ENCODE assay signal across 23 cellular contexts in genomic region chr16:67105881-67106280, GRCh38. TPM values are rescaled to one million over a fixed set of nuclear protein-coding genes. Genes with fewer than 3 reads are reported as not detected.
DNase-seq lines count a peak whose midpoint lies in the region; ATAC-seq, FAIRE-seq and TF ChIP-seq lines count a peak whose summit lies in the region.
"Had no signal": no experiment of that assay in that cellular context is flagged by ENCODE, and none has a peak within 500 bp of the region (broad histone marks: within the 10 kb centered on the region; RNA-seq: fewer than 3 reads in every experiment).

No MANE protein-coding gene starts in this region.

- H2AFZ ChIP-seq in HepG2 (ENCODE audit: low read length), result no peak overlapping the region

- no TSS peak for BruUV-seq in HepG2 (replicated peaks; lab: Mats Ljungman, UMichigan)

- intact Hi-C loops in HepG2 (cut with micrococcal nuclease; ENCODE audit: unreplicated experiment), result no loop called here
- intact Hi-C loops in right lobe of liver (cut with DNase I), result loop anchor here (10.0 kb wide), 2 partner anchors 49 to 81 kb away; partner anchors contain the start of genes B3GNT9 (in 1 of the 2), CBFB (in 1 of the 2), FBXL8 (in 1 of the 2) and TRADD (in 1 of the 2)
- intact Hi-C loops in sciatic nerve (cut with DNase I), result loop anchor here (5.0 kb wide), 1 partner anchor 609 kb away; no protein-coding TSS in a partner anchor
- intact Hi-C loops in heart left ventricle (cut with DNase I), result loop anchor here in 4 of 10 donors (5.0 to 10.0 kb wide), 5 partner anchors 51 to 129 kb away; partner anchors contain the start of genes CBFB (in 1 of the 4), FBXL8 (in 1 of the 4) and TRADD (in 1 of the 4)

- TF ChIP-seq EP300 in HepG2 (IDR thresholded peaks at IDR 0.05; ENCODE audit: low read depth in 2 of 2, low read length in 2 of 2) (no peak), HepG2 (CRISPR knock-in tag; IDR thresholded peaks at IDR 0.05; ENCODE audit: borderline replicate concordance) (no peak)

- POLR2A ChIA-PET in HepG2 (lab: Yijun Ruan, JAX), result interaction anchor here (1.0 to 1.3 kb wide), 2 partner anchors 45 to 49 kb away, joined by 3 read pairs; no protein-coding TSS in a partner anchor

- H3K4me1 ChIP-seq in HepG2 (ENCODE audit: insufficient read depth, low read length), result peaks cover 15% of the 10 kb centered on the region
- peaks cover 0 to 6% (median 3%) of the 10 kb centered on the region in 4 donors for H3K4me1 ChIP-seq in right lobe of liver
- peaks cover 0 to 38% (median 15%) of the 10 kb centered on the region in 12 donors for H3K4me1 ChIP-seq in heart left ventricle

- no peaks in the 10 kb centered on the region; a peak in 1 of 5 replicates for H3K27me3 ChIP-seq in HepG2 (ENCODE audit: control insufficient read depth in 1 of 2, insufficient read depth in 2 of 2, low read length in 2 of 2)
- H3K27me3 ChIP-seq in right lobe of liver, result no peaks in the 10 kb centered on the region
- H3K27me3 ChIP-seq in heart left ventricle, result no peaks in the 10 kb centered on the region
- H3K27me3 ChIP-seq: BLaER1, brain microvascular endothelial cell, right atrium auricular region had no signal

- TF ChIP-seq CTCF in HepG2 (CRISPR knock-in tag; IDR thresholded peaks at IDR 0.05) (no peak), right lobe of liver (IDR thresholded peaks at IDR 0.05) (no peak), heart left ventricle (IDR thresholded peaks at IDR 0.05) (no peak)

- H3K9ac ChIP-seq in HepG2 (ENCODE audit: insufficient read depth, low read depth, low read length), result no peak overlapping the region
- H3K9ac ChIP-seq: BLaER1 had no signal

- CTCF ChIA-PET in HepG2 (lab: Yijun Ruan, JAX; ENCODE audit: low intra/inter-chr PET ratio, low total read pairs), result interaction anchor here (2.4 kb wide), 1 partner anchor 50 kb away, joined by 20 read pairs; no protein-coding TSS in a partner anchor

- FAIRE-seq in HepG2 (lab: Jason Lieb, UNC), result no peak
- FAIRE-seq: colon, GM12891, H54 had no signal

- no peak overlapping the region for H3K4me2 ChIP-seq in HepG2 (ENCODE audit: low read depth, low read length)
- H3K4me2 ChIP-seq: BLaER1 had no signal

- in situ Hi-C loops in HepG2 (cut with HindIII; ENCODE audit: extremely low pct_ligation_motif_present, low pct_unique_long_range_greater_than_20kb), result no loop called here

- no peak for TF ChIP-seq RAD21 in HepG2 (CRISPR knock-in tag; IDR thresholded peaks at IDR 0.05)

- peaks cover 9% of the 10 kb centered on the region for H3K79me2 ChIP-seq in HepG2 (ENCODE audit: insufficient read depth, low read length)

- H3K4me3 ChIP-seq in HepG2 (replicated peaks in 1 of 3; ENCODE audit: insufficient read depth in 1 of 3, low read depth in 2 of 3, low read length in 3 of 3) (no peak overlapping the region), right lobe of liver (no peak overlapping the region), heart left ventricle (no peak overlapping the region)
- H3K4me3 ChIP-seq: BLaER1, right atrium auricular region had no signal

- TF ChIP-seq POLR2A in HepG2 (IDR thresholded peaks at IDR 0.05; ENCODE audit: insufficient read depth in 1 of 2, low read depth in 2 of 2, low read length in 2 of 2), result no peak
- TF ChIP-seq POLR2A in right lobe of liver (IDR thresholded peaks at IDR 0.05), result no peak
- no peak for TF ChIP-seq POLR2A in heart left ventricle (IDR thresholded peaks at IDR 0.05)

- H3K27ac ChIP-seq in HepG2 (ENCODE audit: extremely low read length, insufficient read depth, low read length) (no peak overlapping the region), right lobe of liver (no peak overlapping the region), heart left ventricle (peak overlapping the region in 1 of 12 donors; percentile 58)
- H3K27ac ChIP-seq: BLaER1, brain microvascular endothelial cell, right atrium auricular region had no signal

- H3K36me3 ChIP-seq in HepG2 (replicated peaks in 1 of 2; ENCODE audit: control insufficient read depth in 1 of 2, insufficient read depth in 2 of 2, low read length in 2 of 2), result peaks cover 0 to 3% of the 10 kb centered on the region in 2 experiments; a peak in 2 of 5 replicates
- no peaks in the 10 kb centered on the region for H3K36me3 ChIP-seq in right lobe of liver
- peaks cover 0 to 8% (median 0%) of the 10 kb centered on the region in 9 donors for H3K36me3 ChIP-seq in heart left ventricle
- H3K36me3 ChIP-seq: brain microvascular endothelial cell, right atrium auricular region had no signal

- WGBS in HepG2 (ENCODE audit: low lambda C conversion rate), result 68% methylated on average over 5 of the region's 5 CpGs
- WGBS in right lobe of liver (ENCODE audit: insufficient coverage, low coverage, low lambda C conversion rate, missing lambda C conversion rate), result 68% methylated on average over 5 of the region's 5 CpGs
- 36 to 50% (median 42%) methylated on average over 5 of the region's 5 CpGs for WGBS in heart left ventricle, 4 donors

- ATAC-seq in HepG2 (no peak), right lobe of liver (no peak), sciatic nerve (peak; percentile 10), heart left ventricle (no peak)
- ATAC-seq: stimulated activated naive CD8-positive, alpha-beta T cell treated with anti-CD3 and anti-CD28 coated beads, Interleukin-15, Interleukin-2, amounts not matched to agents 100 U/mL and 50 U/mL, for 24 hours had no signal

- no peak for DNase-seq in HepG2 (ENCODE audit: low spot score)
- DNase-seq in right lobe of liver, result no peak
- DNase-seq in fibroblast of gingiva (ENCODE audit: low read depth), result peak; percentile 17
- DNase-seq in sciatic nerve (ENCODE audit: low spot score), result no peak
- DNase-seq in NCI-H748 (lab: John Stamatoyannopoulos, UW; ENCODE audit: unreplicated experiment), result no peak
- DNase-seq in HK-2 (ENCODE audit: unreplicated experiment), result no peak
- no peak for DNase-seq in NCI-H524 treated with DMSO at 0.1 percent for 48 hours (lab: John Stamatoyannopoulos, UW)
- DNase-seq in heart left ventricle, result no peak
- DNase-seq: activated CD4-positive, alpha-beta T cell treated with anti-CD3 and anti-CD28 coated beads for 1 hour; brain microvascular endothelial cell; COR-L47; NCI-H1694; NCI-H2171; NCI-H510A treated with DMSO at 0.1 percent for 48 hours; NK-92 treated with Interleukin-12 subunit alpha and Interleukin-12 subunit beta, amount 100 ng/mL, for 24 hours; SHP77 treated with DMSO at 0.1 percent for 48 hours; stimulated activated naive CD8-positive, alpha-beta T cell treated with anti-CD3 and anti-CD28 coated beads, Interleukin-15, Interleukin-2, amounts not matched to agents 100 U/mL and 50 U/mL, for 24 hours; SW 1271 had no signal

- H3K9me3 ChIP-seq in HepG2 (ENCODE audit: low read length) (no peaks in the 10 kb centered on the region), right lobe of liver (no peaks in the 10 kb centered on the region), heart left ventricle (no peaks in the 10 kb centered on the region)
- H3K9me3 ChIP-seq: BLaER1, right atrium auricular region had no signal

- no peaks in the 10 kb centered on the region; the same call in 1 of the 2 replicates for H4K20me1 ChIP-seq in HepG2 (ENCODE audit: insufficient read depth, low read length)

RNA-seq across cellular contexts. Expression of gene PHAF1, which starts 3.9 kb away (rescaled TPM):
- total RNA-seq in HepG2 (2016; rRNA removed; fragmentation: Illumina TruSeq; extraction: Trizol) (48.3 and 53.6 TPM in 2 replicates), right lobe of liver (10 to 100 TPM; 22.3 to 45.1 (median 32.4) TPM), sciatic nerve (13.2 TPM), heart left ventricle (10 to 100 TPM in 5 of 9 donors, 1 to 10 TPM in 4; 8.4 to 17.8 (median 11.6) TPM)
- total RNA-seq in HepG2 (2016; cell fraction: cytosol; rRNA removed; fragmentation: Illumina TruSeq; extraction: Trizol; ENCODE audit: low read depth), result 10.8 and 11.4 TPM in 2 replicates
- 47.8 and 49.5 TPM in 2 replicates for total RNA-seq in HepG2 (2016; cell fraction: insoluble cytoplasmic fraction; rRNA removed; fragmentation: Illumina TruSeq; extraction: Trizol)
- 32.3 and 33.6 TPM in 2 replicates for total RNA-seq in HepG2 (2016; cell fraction: membrane; rRNA removed; fragmentation: Illumina TruSeq; extraction: Trizol)
- 53.1 and 54.5 TPM in 2 replicates for total RNA-seq in HepG2 (2016; cell fraction: nucleus; rRNA removed; fragmentation: Illumina TruSeq; extraction: Trizol)
- polyA plus RNA-seq in HepG2 (2011; rRNA removed) (174 and 184 TPM in 2 replicates), heart left ventricle (10 to 100 TPM in 1 of 2 donors, 1 to 10 TPM in 1; 5.6 to 11.6 TPM)
- polyA plus RNA-seq in HepG2 (2011; cell fraction: cytosol; rRNA removed), result 91.2 and 103 TPM in 2 replicates
- 248 and 255 TPM in 2 replicates for polyA plus RNA-seq in HepG2 (2011; cell fraction: nucleus; rRNA removed)
- polyA plus RNA-seq in HepG2 (2012), result 66.1 and 70.4 TPM in 2 replicates
- polyA plus RNA-seq in HepG2 (2016; cell fraction: cytosol; fragmentation: Illumina TruSeq; extraction: Trizol; ENCODE audit: low read depth), result 4.8 and 5.4 TPM in 2 replicates
- polyA plus RNA-seq in HepG2 (2016; cell fraction: insoluble cytoplasmic fraction; fragmentation: Illumina TruSeq; extraction: Trizol; ENCODE audit: low read depth), result 56.4 and 67.0 TPM in 2 replicates
- 14.1 and 16.2 TPM in 2 replicates for polyA plus RNA-seq in HepG2 (2016; cell fraction: membrane; fragmentation: Illumina TruSeq; extraction: Trizol; ENCODE audit: low read depth)
- polyA plus RNA-seq in HepG2 (2016; cell fraction: nucleus; fragmentation: Illumina TruSeq; extraction: Trizol; ENCODE audit: insufficient read depth, low read depth), result 92.6 and 109 TPM in 2 replicates
- polyA minus RNA-seq in HepG2 (2011; rRNA and poly(A)+ RNA removed; ENCODE audit: low replicate concordance), result 43.7 and 236 TPM in 2 replicates
- 72.6 and 74.1 TPM in 2 replicates for polyA minus RNA-seq in HepG2 (2011; cell fraction: cytosol; rRNA and poly(A)+ RNA removed)
- 219 and 250 TPM in 2 replicates for polyA minus RNA-seq in HepG2 (2011; cell fraction: nucleus; rRNA and poly(A)+ RNA removed)

RNA-seq across cellular contexts. Expression of gene B3GNT9, which starts 44.9 kb away (rescaled TPM):
- total RNA-seq in HepG2 (2016; rRNA removed; fragmentation: Illumina TruSeq; extraction: Trizol) (1.5 and 3.1 TPM in 2 replicates), right lobe of liver (1 to 10 TPM in 5 of 6 experiments, under 1 TPM in 1; 0.95 to 3.9 (median 1.7) TPM), sciatic nerve (13.9 TPM), heart left ventricle (10 to 100 TPM in 5 of 9 donors, 1 to 10 TPM in 4; 8.6 to 17.5 (median 11.9) TPM)
- total RNA-seq in HepG2 (2016; cell fraction: cytosol; rRNA removed; fragmentation: Illumina TruSeq; extraction: Trizol; ENCODE audit: low read depth), result 0.61 and 0.79 TPM in 2 replicates
- total RNA-seq in HepG2 (2016; cell fraction: insoluble cytoplasmic fraction; rRNA removed; fragmentation: Illumina TruSeq; extraction: Trizol), result 1.5 and 2.9 TPM in 2 replicates
- 1.8 and 2.1 TPM in 2 replicates for total RNA-seq in HepG2 (2016; cell fraction: membrane; rRNA removed; fragmentation: Illumina TruSeq; extraction: Trizol)
- 1.8 and 2.5 TPM in 2 replicates for total RNA-seq in HepG2 (2016; cell fraction: nucleus; rRNA removed; fragmentation: Illumina TruSeq; extraction: Trizol)
- polyA plus RNA-seq in HepG2 (2011; rRNA removed) (1.2 and 1.5 TPM in 2 replicates), heart left ventricle (10 to 100 TPM in 1 of 2 donors, 1 to 10 TPM in 1; 6.4 to 16.9 TPM)
- 1.4 and 1.9 TPM in 2 replicates for polyA plus RNA-seq in HepG2 (2011; cell fraction: cytosol; rRNA removed)
- 2.0 and 2.5 TPM in 2 replicates for polyA plus RNA-seq in HepG2 (2011; cell fraction: nucleus; rRNA removed)
- polyA plus RNA-seq in HepG2 (2012), result 0.80 and 0.82 TPM in 2 replicates
- 0.38 and 0.54 TPM in 2 replicates for polyA plus RNA-seq in HepG2 (2016; cell fraction: cytosol; fragmentation: Illumina TruSeq; extraction: Trizol; ENCODE audit: low read depth)
- polyA plus RNA-seq in HepG2 (2016; cell fraction: insoluble cytoplasmic fraction; fragmentation: Illumina TruSeq; extraction: Trizol; ENCODE audit: low read depth), result 1.9 and 2.0 TPM in 2 replicates
- polyA plus RNA-seq in HepG2 (2016; cell fraction: membrane; fragmentation: Illumina TruSeq; extraction: Trizol; ENCODE audit: low read depth), result 1.3 and 1.7 TPM in 2 replicates
- polyA plus RNA-seq in HepG2 (2016; cell fraction: nucleus; fragmentation: Illumina TruSeq; extraction: Trizol; ENCODE audit: insufficient read depth, low read depth), result 4.0 and 4.3 TPM in 2 replicates
- polyA minus RNA-seq in HepG2 (2011; rRNA and poly(A)+ RNA removed; ENCODE audit: low replicate concordance), result 2.8 and 8.7 TPM in 2 replicates
- 0.99 and 1.1 TPM in 2 replicates for polyA minus RNA-seq in HepG2 (2011; cell fraction: cytosol; rRNA and poly(A)+ RNA removed)
- 0.99 and 1.7 TPM in 2 replicates for polyA minus RNA-seq in HepG2 (2011; cell fraction: nucleus; rRNA and poly(A)+ RNA removed)

RNA-seq across cellular contexts. Expression of gene TRADD, which starts 53.8 kb away (rescaled TPM):
- total RNA-seq in HepG2 (2016; rRNA removed; fragmentation: Illumina TruSeq; extraction: Trizol), result 6.2 and 7.8 TPM in 2 replicates
- 3.2 TPM in 2 replicates for total RNA-seq in HepG2 (2016; cell fraction: cytosol; rRNA removed; fragmentation: Illumina TruSeq; extraction: Trizol; ENCODE audit: low read depth)
- total RNA-seq in HepG2 (2016; cell fraction: insoluble cytoplasmic fraction; rRNA removed; fragmentation: Illumina TruSeq; extraction: Trizol), result 6.8 and 9.0 TPM in 2 replicates
- total RNA-seq in HepG2 (2016; cell fraction: membrane; rRNA removed; fragmentation: Illumina TruSeq; extraction: Trizol), result 4.6 and 4.9 TPM in 2 replicates
- total RNA-seq in HepG2 (2016; cell fraction: nucleus; rRNA removed; fragmentation: Illumina TruSeq; extraction: Trizol), result 4.8 and 4.9 TPM in 2 replicates
- polyA plus RNA-seq in HepG2 (2011; rRNA removed), result 8.2 and 10.3 TPM in 2 replicates
- 9.8 and 13.8 TPM in 2 replicates for polyA plus RNA-seq in HepG2 (2011; cell fraction: cytosol; rRNA removed)
- polyA plus RNA-seq in HepG2 (2011; cell fraction: nucleus; rRNA removed), result 22.9 and 28.2 TPM in 2 replicates
- polyA plus RNA-seq in HepG2 (2012), result 5.3 TPM in 2 replicates
- polyA plus RNA-seq in HepG2 (2016; cell fraction: cytosol; fragmentation: Illumina TruSeq; extraction: Trizol; ENCODE audit: low read depth), result 3.1 and 3.6 TPM in 2 replicates
- polyA plus RNA-seq in HepG2 (2016; cell fraction: insoluble cytoplasmic fraction; fragmentation: Illumina TruSeq; extraction: Trizol; ENCODE audit: low read depth), result 5.3 and 5.9 TPM in 2 replicates
- 3.2 and 3.8 TPM in 2 replicates for polyA plus RNA-seq in HepG2 (2016; cell fraction: membrane; fragmentation: Illumina TruSeq; extraction: Trizol; ENCODE audit: low read depth)
- 11.5 and 13.8 TPM in 2 replicates for polyA plus RNA-seq in HepG2 (2016; cell fraction: nucleus; fragmentation: Illumina TruSeq; extraction: Trizol; ENCODE audit: insufficient read depth, low read depth)
- polyA minus RNA-seq in HepG2 (2011; rRNA and poly(A)+ RNA removed; ENCODE audit: low replicate concordance), result 3.4 and 5.6 TPM in 2 replicates
- 4.1 and 5.0 TPM in 2 replicates for polyA minus RNA-seq in HepG2 (2011; cell fraction: cytosol; rRNA and poly(A)+ RNA removed)
- polyA minus RNA-seq in HepG2 (2011; cell fraction: nucleus; rRNA and poly(A)+ RNA removed), result 5.0 TPM in 2 replicates
- total RNA-seq in right lobe of liver, result 10 to 100 TPM in 4 of 6 experiments, 1 to 10 TPM in 2; 9.5 to 16.3 (median 10.6) TPM
- 11.3 TPM for total RNA-seq in sciatic nerve
- total RNA-seq in heart left ventricle, result 10 to 100 TPM in 4 of 9 donors, 1 to 10 TPM in 5; 4.7 to 14.3 (median 8.4) TPM
- polyA plus RNA-seq in heart left ventricle, result 10 to 100 TPM in 1 of 2 donors, 1 to 10 TPM in 1; 6.8 to 16.2 TPM

RNA-seq across cellular contexts. Expression of gene FBXL8, which starts 53.9 kb away (rescaled TPM):
- 1.5 and 3.9 TPM in 2 replicates for total RNA-seq in HepG2 (2016; rRNA removed; fragmentation: Illumina TruSeq; extraction: Trizol)
- total RNA-seq in HepG2 (2016; cell fraction: cytosol; rRNA removed; fragmentation: Illumina TruSeq; extraction: Trizol; ENCODE audit: low read depth), result 0.81 and 0.88 TPM in 2 replicates
- 1.2 and 3.5 TPM in 2 replicates for total RNA-seq in HepG2 (2016; cell fraction: insoluble cytoplasmic fraction; rRNA removed; fragmentation: Illumina TruSeq; extraction: Trizol)
- total RNA-seq in HepG2 (2016; cell fraction: membrane; rRNA removed; fragmentation: Illumina TruSeq; extraction: Trizol), result 1.9 and 2.3 TPM in 2 replicates
- 4.6 and 4.8 TPM in 2 replicates for total RNA-seq in HepG2 (2016; cell fraction: nucleus; rRNA removed; fragmentation: Illumina TruSeq; extraction: Trizol)
- 9.3 and 10.9 TPM in 2 replicates for polyA plus RNA-seq in HepG2 (2011; rRNA removed)
- polyA plus RNA-seq in HepG2 (2011; cell fraction: cytosol; rRNA removed), result 3.2 and 6.0 TPM in 2 replicates
- 173 and 222 TPM in 2 replicates for polyA plus RNA-seq in HepG2 (2011; cell fraction: nucleus; rRNA removed)
- polyA plus RNA-seq in HepG2 (2012), result 5.8 and 7.5 TPM in 2 replicates
- 0.17 and 0.29 TPM in 2 replicates for polyA plus RNA-seq in HepG2 (2016; cell fraction: cytosol; fragmentation: Illumina TruSeq; extraction: Trizol; ENCODE audit: low read depth)
- polyA plus RNA-seq in HepG2 (2016; cell fraction: insoluble cytoplasmic fraction; fragmentation: Illumina TruSeq; extraction: Trizol; ENCODE audit: low read depth), result 2.0 and 2.2 TPM in 2 replicates
- polyA plus RNA-seq in HepG2 (2016; cell fraction: membrane; fragmentation: Illumina TruSeq; extraction: Trizol; ENCODE audit: low read depth), result 0.58 and 0.92 TPM in 2 replicates
- 9.5 and 16.0 TPM in 2 replicates for polyA plus RNA-seq in HepG2 (2016; cell fraction: nucleus; fragmentation: Illumina TruSeq; extraction: Trizol; ENCODE audit: insufficient read depth, low read depth)
- 4.6 and 9.2 TPM in 2 replicates for polyA minus RNA-seq in HepG2 (2011; rRNA and poly(A)+ RNA removed; ENCODE audit: low replicate concordance)
- polyA minus RNA-seq in HepG2 (2011; cell fraction: cytosol; rRNA and poly(A)+ RNA removed), result 2.9 and 3.2 TPM in 2 replicates
- 19.1 and 22.3 TPM in 2 replicates for polyA minus RNA-seq in HepG2 (2011; cell fraction: nucleus; rRNA and poly(A)+ RNA removed)
- total RNA-seq in right lobe of liver, result 10 to 100 TPM in 4 of 6 experiments, 1 to 10 TPM in 2; 6.1 to 15.0 (median 11.6) TPM
- 10.1 TPM for total RNA-seq in sciatic nerve
- 10 to 100 TPM in 1 of 9 donors, 1 to 10 TPM in 8; 5.0 to 13.4 (median 7.2) TPM for total RNA-seq in heart left ventricle
- 1 to 10 TPM; 5.4 to 9.2 TPM for polyA plus RNA-seq in heart left ventricle

RNA-seq across cellular contexts. Expression of gene HSF4, which starts 58.7 kb away (rescaled TPM):
- total RNA-seq in HepG2 (2016; rRNA removed; fragmentation: Illumina TruSeq; extraction: Trizol) (0.41 and 3.5 TPM in 2 replicates), right lobe of liver (10 to 100 TPM; 10.4 to 44.1 (median 30.1) TPM), sciatic nerve (123 TPM), heart left ventricle (10 to 100 TPM; 11.6 to 62.4 (median 35.4) TPM)
- 0.44 and 1.0 TPM in 2 replicates for total RNA-seq in HepG2 (2016; cell fraction: cytosol; rRNA removed; fragmentation: Illumina TruSeq; extraction: Trizol; ENCODE audit: low read depth)
- total RNA-seq in HepG2 (2016; cell fraction: insoluble cytoplasmic fraction; rRNA removed; fragmentation: Illumina TruSeq; extraction: Trizol), result 0.79 and 3.2 TPM in 2 replicates
- total RNA-seq in HepG2 (2016; cell fraction: membrane; rRNA removed; fragmentation: Illumina TruSeq; extraction: Trizol), result 0.59 and 0.68 TPM in 2 replicates
- total RNA-seq in HepG2 (2016; cell fraction: nucleus; rRNA removed; fragmentation: Illumina TruSeq; extraction: Trizol), result 4.6 and 5.3 TPM in 2 replicates
- polyA plus RNA-seq in HepG2 (2011; rRNA removed) (16.9 and 17.9 TPM in 2 replicates), heart left ventricle (10 to 100 TPM in 1 of 2 donors, 1 to 10 TPM in 1; 5.9 to 62.5 TPM)
- 1.8 and 2.3 TPM in 2 replicates for polyA plus RNA-seq in HepG2 (2011; cell fraction: cytosol; rRNA removed)
- 319 and 364 TPM in 2 replicates for polyA plus RNA-seq in HepG2 (2011; cell fraction: nucleus; rRNA removed)
- 12.3 and 18.7 TPM in 2 replicates for polyA plus RNA-seq in HepG2 (2012)
- polyA plus RNA-seq in HepG2 (2016; cell fraction: cytosol; fragmentation: Illumina TruSeq; extraction: Trizol; ENCODE audit: low read depth), result 0.77 TPM in 1 of 2 replicates, not detected in the other
- 0.87 and 1.1 TPM in 2 replicates for polyA plus RNA-seq in HepG2 (2016; cell fraction: insoluble cytoplasmic fraction; fragmentation: Illumina TruSeq; extraction: Trizol; ENCODE audit: low read depth)
- 0.36 and 0.41 TPM in 2 replicates for polyA plus RNA-seq in HepG2 (2016; cell fraction: membrane; fragmentation: Illumina TruSeq; extraction: Trizol; ENCODE audit: low read depth)
- polyA plus RNA-seq in HepG2 (2016; cell fraction: nucleus; fragmentation: Illumina TruSeq; extraction: Trizol; ENCODE audit: insufficient read depth, low read depth), result 18.4 and 20.6 TPM in 2 replicates
- polyA minus RNA-seq in HepG2 (2011; rRNA and poly(A)+ RNA removed; ENCODE audit: low replicate concordance), result 7.7 and 14.1 TPM in 2 replicates
- 1.1 TPM in 1 of 2 replicates, not detected in the other for polyA minus RNA-seq in HepG2 (2011; cell fraction: cytosol; rRNA and poly(A)+ RNA removed)
- polyA minus RNA-seq in HepG2 (2011; cell fraction: nucleus; rRNA and poly(A)+ RNA removed), result 19.5 and 25.2 TPM in 2 replicates
